Comparison of ENCODE assay signal across 1 cellular context in the genomic region with DNA sequence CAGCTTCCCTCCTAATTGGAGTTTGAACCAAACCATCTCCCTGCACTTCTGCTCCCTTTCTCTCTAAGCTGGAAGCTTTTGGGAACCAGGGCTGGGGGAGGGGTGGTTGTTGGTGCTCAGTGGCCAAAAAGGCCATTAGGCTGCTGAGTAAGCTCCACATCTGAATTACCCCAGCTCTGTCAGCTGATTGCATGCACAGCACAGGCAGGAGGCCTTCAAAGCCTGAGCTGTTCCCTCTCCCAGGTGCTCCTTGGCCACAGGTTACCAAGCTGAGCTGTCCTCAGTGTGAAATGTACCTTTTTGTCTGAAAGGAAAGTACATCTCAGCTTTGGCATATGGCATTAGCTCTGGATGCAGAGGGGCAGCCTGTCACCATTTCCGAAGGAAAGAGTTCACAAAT.
TF ChIP-seq lines count a peak whose summit lies in the region.

No MANE protein-coding gene starts in this region.

TF ChIP-seq in WTC11, 78 proteins besides CTCF, POLR2A, EP300 and RAD21 (continued from another document):
- TF ChIP-seq, protein P1, sequence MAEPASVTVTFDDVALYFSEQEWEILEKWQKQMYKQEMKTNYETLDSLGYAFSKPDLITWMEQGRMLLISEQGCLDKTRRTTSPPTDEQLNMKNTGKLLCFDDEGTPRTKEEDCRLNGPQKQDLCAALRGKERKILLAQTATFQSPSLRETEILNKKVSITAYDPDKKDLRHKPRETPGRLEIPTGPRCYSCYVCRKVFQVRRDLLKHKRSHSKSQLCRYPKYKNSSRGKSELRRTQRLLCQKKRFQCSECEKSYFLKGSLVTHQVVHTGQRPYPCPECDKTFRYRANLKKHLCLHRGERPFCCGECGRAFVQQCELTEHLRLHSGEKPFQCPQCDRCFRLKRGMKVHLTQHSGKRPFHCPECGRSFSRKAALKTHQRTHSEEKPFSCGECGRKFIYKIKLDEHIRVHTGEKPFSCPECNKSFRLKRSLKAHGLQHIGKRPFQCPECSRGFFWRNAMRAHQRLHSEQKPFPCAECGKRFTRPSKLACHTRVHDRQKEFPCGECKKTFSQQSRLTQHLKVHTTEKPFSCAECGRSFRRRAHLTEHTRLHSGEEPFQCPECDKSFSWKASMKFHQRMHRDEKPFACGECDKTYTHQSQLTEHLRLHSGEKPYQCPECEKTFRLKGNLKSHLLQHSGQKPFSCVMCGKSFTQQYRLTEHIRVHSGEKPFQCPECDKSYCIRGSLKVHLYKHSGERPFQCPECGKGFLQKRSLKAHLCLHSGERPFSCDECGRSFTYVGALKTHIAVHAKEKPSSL (CRISPR knock-in tag; conservative IDR thresholded peaks at IDR 0.05): no peak
- TF ChIP-seq PRRX2 (CRISPR knock-in tag; IDR thresholded peaks at IDR 0.05) (peak; percentile 48; the same call in 1 of the 2 replicates), ATF1 (CRISPR knock-in tag; IDR thresholded peaks at IDR 0.05) (no peak), EMX1 (CRISPR knock-in tag; IDR thresholded peaks at IDR 0.05) (no peak), ZBTB21 (CRISPR knock-in tag; IDR thresholded peaks at IDR 0.05; ENCODE audit: borderline replicate concordance) (no peak), TCF7 (CRISPR knock-in tag; IDR thresholded peaks at IDR 0.05; ENCODE audit: low read depth) (no peak)
- TF ChIP-seq, protein P2, sequence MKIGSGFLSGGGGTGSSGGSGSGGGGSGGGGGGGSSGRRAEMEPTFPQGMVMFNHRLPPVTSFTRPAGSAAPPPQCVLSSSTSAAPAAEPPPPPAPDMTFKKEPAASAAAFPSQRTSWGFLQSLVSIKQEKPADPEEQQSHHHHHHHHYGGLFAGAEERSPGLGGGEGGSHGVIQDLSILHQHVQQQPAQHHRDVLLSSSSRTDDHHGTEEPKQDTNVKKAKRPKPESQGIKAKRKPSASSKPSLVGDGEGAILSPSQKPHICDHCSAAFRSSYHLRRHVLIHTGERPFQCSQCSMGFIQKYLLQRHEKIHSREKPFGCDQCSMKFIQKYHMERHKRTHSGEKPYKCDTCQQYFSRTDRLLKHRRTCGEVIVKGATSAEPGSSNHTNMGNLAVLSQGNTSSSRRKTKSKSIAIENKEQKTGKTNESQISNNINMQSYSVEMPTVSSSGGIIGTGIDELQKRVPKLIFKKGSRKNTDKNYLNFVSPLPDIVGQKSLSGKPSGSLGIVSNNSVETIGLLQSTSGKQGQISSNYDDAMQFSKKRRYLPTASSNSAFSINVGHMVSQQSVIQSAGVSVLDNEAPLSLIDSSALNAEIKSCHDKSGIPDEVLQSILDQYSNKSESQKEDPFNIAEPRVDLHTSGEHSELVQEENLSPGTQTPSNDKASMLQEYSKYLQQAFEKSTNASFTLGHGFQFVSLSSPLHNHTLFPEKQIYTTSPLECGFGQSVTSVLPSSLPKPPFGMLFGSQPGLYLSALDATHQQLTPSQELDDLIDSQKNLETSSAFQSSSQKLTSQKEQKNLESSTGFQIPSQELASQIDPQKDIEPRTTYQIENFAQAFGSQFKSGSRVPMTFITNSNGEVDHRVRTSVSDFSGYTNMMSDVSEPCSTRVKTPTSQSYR (CRISPR knock-in tag; IDR thresholded peaks at IDR 0.05): no peak; the same call in 1 of the 2 replicates
- TF ChIP-seq, protein P3, sequence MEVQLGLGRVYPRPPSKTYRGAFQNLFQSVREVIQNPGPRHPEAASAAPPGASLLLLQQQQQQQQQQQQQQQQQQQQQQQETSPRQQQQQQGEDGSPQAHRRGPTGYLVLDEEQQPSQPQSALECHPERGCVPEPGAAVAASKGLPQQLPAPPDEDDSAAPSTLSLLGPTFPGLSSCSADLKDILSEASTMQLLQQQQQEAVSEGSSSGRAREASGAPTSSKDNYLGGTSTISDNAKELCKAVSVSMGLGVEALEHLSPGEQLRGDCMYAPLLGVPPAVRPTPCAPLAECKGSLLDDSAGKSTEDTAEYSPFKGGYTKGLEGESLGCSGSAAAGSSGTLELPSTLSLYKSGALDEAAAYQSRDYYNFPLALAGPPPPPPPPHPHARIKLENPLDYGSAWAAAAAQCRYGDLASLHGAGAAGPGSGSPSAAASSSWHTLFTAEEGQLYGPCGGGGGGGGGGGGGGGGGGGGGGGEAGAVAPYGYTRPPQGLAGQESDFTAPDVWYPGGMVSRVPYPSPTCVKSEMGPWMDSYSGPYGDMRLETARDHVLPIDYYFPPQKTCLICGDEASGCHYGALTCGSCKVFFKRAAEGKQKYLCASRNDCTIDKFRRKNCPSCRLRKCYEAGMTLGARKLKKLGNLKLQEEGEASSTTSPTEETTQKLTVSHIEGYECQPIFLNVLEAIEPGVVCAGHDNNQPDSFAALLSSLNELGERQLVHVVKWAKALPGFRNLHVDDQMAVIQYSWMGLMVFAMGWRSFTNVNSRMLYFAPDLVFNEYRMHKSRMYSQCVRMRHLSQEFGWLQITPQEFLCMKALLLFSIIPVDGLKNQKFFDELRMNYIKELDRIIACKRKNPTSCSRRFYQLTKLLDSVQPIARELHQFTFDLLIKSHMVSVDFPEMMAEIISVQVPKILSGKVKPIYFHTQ (CRISPR knock-in tag; IDR thresholded peaks at IDR 0.05): no peak
